Comparison of ENCODE assay signal across 10 cellular contexts in genomic region chr1:20411196-20411980, GRCh38.
DNase-seq lines count a peak whose midpoint lies in the region; ATAC-seq, FAIRE-seq and TF ChIP-seq lines count a peak whose summit lies in the region.
"Had no signal": no experiment of that assay in that cellular context is flagged by ENCODE, and none has a peak within 500 bp of the region (broad histone marks: within the 10 kb centered on the region; RNA-seq: fewer than 3 reads in every experiment).

No MANE protein-coding gene starts in this region.

- no TSS peak for BruUV-seq in HCT116 (replicated peaks; lab: Mats Ljungman, UMichigan)

- no peaks in the 10 kb centered on the region for H3K27me3 ChIP-seq in HCT116 (ENCODE audit: insufficient read depth, low read length)
- H3K27me3 ChIP-seq in keratinocyte (ENCODE audit: control insufficient read depth, extremely low read depth, insufficient read depth, low read length), result no peaks in the 10 kb centered on the region
- H3K27me3 ChIP-seq in uterus, result no peaks in the 10 kb centered on the region
- H3K27me3 ChIP-seq in esophagus muscularis mucosa, result peaks cover 0 to 6% (median 0%) of the 10 kb centered on the region in 4 donors

- TF ChIP-seq RAD21 in HCT116 (IDR thresholded peaks at IDR 0.05; ENCODE audit: low read depth), result no peak

- H3K4me2 ChIP-seq in HCT116 (ENCODE audit: low read length) (peak overlapping the region; percentile 62), keratinocyte (ENCODE audit: control insufficient read depth, extremely low read depth, insufficient read depth, low read depth, low read length) (no peak overlapping the region)

- H3K79me2 ChIP-seq in HCT116 (ENCODE audit: insufficient read depth, low read length) (no peaks in the 10 kb centered on the region), keratinocyte (ENCODE audit: control insufficient read depth, insufficient read depth, low read length) (no peaks in the 10 kb centered on the region)

- ATAC-seq in HCT116 (peak; percentile 99), HG02798 (IDR thresholded peaks at IDR 0.05; ENCODE audit: poor library complexity, unreplicated experiment) (no peak)
- ATAC-seq: natural killer cell had no signal

- CTCF ChIA-PET in HCT116 (lab: Charles Lee), result interaction anchor here (0.9 kb wide), 1 partner anchor 49 kb away, joined by 3 read pairs; no protein-coding TSS in a partner anchor

- H3K36me3 ChIP-seq in HCT116 (ENCODE audit: control insufficient read depth in 1 of 2, insufficient read depth in 2 of 2, low read length in 2 of 2) (no peaks in the 10 kb centered on the region), keratinocyte (ENCODE audit: control insufficient read depth in 2 of 2, extremely low read depth in 1 of 2, insufficient read depth in 2 of 2, low read length in 2 of 2) (no peaks in the 10 kb centered on the region), uterus (no peaks in the 10 kb centered on the region), esophagus muscularis mucosa (no peaks in the 10 kb centered on the region)

- H3K4me3 ChIP-seq in HCT116 (replicated peaks in 1 of 2; ENCODE audit: low read depth in 1 of 2, low read length in 2 of 2) (no peak overlapping the region), keratinocyte (ENCODE audit: control insufficient read depth in 2 of 3, extremely low read depth in 1 of 3, insufficient read depth in 2 of 3, low read depth in 1 of 3, low read length in 3 of 3) (no peak overlapping the region), uterus (no peak overlapping the region), esophagus muscularis mucosa (no peak overlapping the region)

- dilution Hi-C loops in keratinocyte (cut with MboI; ENCODE audit: extremely low pct_ligation_motif_present, low sequenced_read_pairs), result no loop called here

- TF ChIP-seq CTCF in HCT116 (IDR thresholded peaks at IDR 0.05 in 2 of 3, conservative IDR thresholded peaks at IDR 0.05 in 1 of 3; ENCODE audit: borderline replicate concordance in 1 of 3, insufficient read depth in 1 of 3, low read depth in 2 of 3, low read length in 2 of 3), result no peak
- TF ChIP-seq CTCF in keratinocyte (optimal IDR thresholded peaks at IDR 0.05 in 1 of 3, IDR thresholded peaks at IDR 0.05 in 1 of 3, conservative IDR thresholded peaks at IDR 0.05 in 1 of 3; ENCODE audit: extremely low read depth in 1 of 3, insufficient read depth in 2 of 3, low read length in 3 of 3), result no peak
- TF ChIP-seq CTCF in uterus (IDR thresholded peaks at IDR 0.05), result no peak
- no peak for TF ChIP-seq CTCF in esophagus muscularis mucosa (IDR thresholded peaks at IDR 0.05)

- H3K4me1 ChIP-seq in HCT116 (ENCODE audit: control insufficient read depth in 1 of 2, insufficient read depth in 2 of 2, low read length in 2 of 2) (peaks cover 0 to 12% of the 10 kb centered on the region in 2 experiments; a peak in 2 of 4 replicates), keratinocyte (ENCODE audit: control insufficient read depth, extremely low read depth, insufficient read depth, low read length) (peaks cover 10% of the 10 kb centered on the region), uterus (no peaks in the 10 kb centered on the region), esophagus muscularis mucosa (no peaks in the 10 kb centered on the region)

- TF ChIP-seq EP300 in esophagus muscularis mucosa (IDR thresholded peaks at IDR 0.05), result no peak

- POLR2A ChIA-PET in HCT116 (lab: Charles Lee), result no interaction called here

- H3K27ac ChIP-seq in HCT116 (ENCODE audit: low read depth, low read length), result no peak overlapping the region
- no peak overlapping the region for H3K27ac ChIP-seq in keratinocyte (ENCODE audit: control insufficient read depth, insufficient read depth, low read length)
- no peak overlapping the region for H3K27ac ChIP-seq in uterus
- H3K27ac ChIP-seq in esophagus muscularis mucosa (replicated peaks in 1 of 4), result no peak overlapping the region

- WGBS in esophagus muscularis mucosa, result 81% methylated on average over 6 of the region's 10 CpGs

- H3K9me3 ChIP-seq in HCT116 (ENCODE audit: control insufficient read depth in 1 of 2, insufficient read depth in 1 of 2, low read depth in 1 of 2, low read length in 2 of 2) (no peaks in the 10 kb centered on the region), keratinocyte (ENCODE audit: control insufficient read depth, low read depth, low read length) (no peaks in the 10 kb centered on the region), uterus (no peaks in the 10 kb centered on the region), esophagus muscularis mucosa (no peaks in the 10 kb centered on the region)

- TF ChIP-seq POLR2A in HCT116 (IDR thresholded peaks at IDR 0.05; ENCODE audit: borderline replicate concordance, extremely low read depth, insufficient read depth, insufficient read length) (no peak), uterus (IDR thresholded peaks at IDR 0.05) (no peak), esophagus muscularis mucosa (IDR thresholded peaks at IDR 0.05; ENCODE audit: low read depth) (no peak)

- intact Hi-C loops in HCT116 (cut with micrococcal nuclease), result no loop called here
- intact Hi-C loops in uterus (cut with DNase I; ENCODE audit: low total_unique reads), result no loop called here
- intact Hi-C loops in esophagus muscularis mucosa (cut with DNase I), result no loop called here

- FAIRE-seq in keratinocyte (lab: Jason Lieb, UNC), result peak; percentile 95

- H2AFZ ChIP-seq in HCT116 (ENCODE audit: low read depth, low read length, poor library complexity, severe bottlenecking) (no peak overlapping the region), keratinocyte (ENCODE audit: control insufficient read depth, low read length) (no peak overlapping the region)

- H4K20me1 ChIP-seq in HCT116 (ENCODE audit: insufficient read depth) (no peaks in the 10 kb centered on the region), keratinocyte (ENCODE audit: control insufficient read depth, extremely low read depth, insufficient read depth, low read length) (no peaks in the 10 kb centered on the region)

- RAD21 ChIA-PET in HCT116 (lab: Charles Lee; ENCODE audit: low non-redundant PET in 1 of 2, low total read pairs in 2 of 2, uncharacterized antibody in 2 of 2, unreplicated experiment in 2 of 2), result no interaction called here

- no peaks in the 10 kb centered on the region for H3K9me2 ChIP-seq in HCT116 (ENCODE audit: insufficient read depth)

- no peak overlapping the region for H3K9ac ChIP-seq in HCT116 (ENCODE audit: low read length)
- H3K9ac ChIP-seq in keratinocyte (ENCODE audit: control insufficient read depth, extremely low read depth, insufficient read depth, low read length), result no peak overlapping the region

- H3K9me1 ChIP-seq in keratinocyte (ENCODE audit: control insufficient read depth, extremely low read depth, insufficient read depth, low read length), result no peaks in the 10 kb centered on the region

- peak; percentile 93 for DNase-seq in AG08396 (ENCODE audit: low spot score)
- DNase-seq in HCT116 (ENCODE audit: low read depth, low spot score), result peak; percentile 60
- DNase-seq in astrocyte of the hippocampus (ENCODE audit: low read depth, low spot score), result peak; percentile 86
- peak; percentile 58 for DNase-seq in keratinocyte (ENCODE audit: low read depth, low spot score)
- DNase-seq in HuH-7.5 (ENCODE audit: low spot score), result no peak
- DNase-seq in uterus, result no peak
- no peak for DNase-seq in esophagus muscularis mucosa (ENCODE audit: extremely low spot score)
- DNase-seq: natural killer cell, NCI-H1048 had no signal

TF ChIP-seq in HCT116, 20 proteins besides CTCF, POLR2A, EP300 and RAD21:
- TF ChIP-seq SP1 (IDR thresholded peaks at IDR 0.05; ENCODE audit: low read depth), result peak; percentile 78
- TF ChIP-seq MAX (IDR thresholded peaks at IDR 0.05), result peak; percentile 63
- TF ChIP-seq FOSL1 (IDR thresholded peaks at IDR 0.05; ENCODE audit: low read depth), result peak; percentile 98
- TF ChIP-seq EZH2 (IDR thresholded peaks at IDR 0.05), result no peak
- TF ChIP-seq SRF (IDR thresholded peaks at IDR 0.05; ENCODE audit: low read depth), result 0 out of 2 replicates have a peak, but pooled peaks have one; percentile 46
- TF ChIP-seq ZFX (IDR thresholded peaks at IDR 0.05), result no peak
- TF ChIP-seq JUND (IDR thresholded peaks at IDR 0.05), result peak; percentile 88
- TF ChIP-seq CBX3 (IDR thresholded peaks at IDR 0.05; ENCODE audit: low read depth), result peak; percentile 47; the same call in 1 of the 2 replicates
- TF ChIP-seq SIN3A (IDR thresholded peaks at IDR 0.05; ENCODE audit: low read depth), result peak; percentile 54
- TF ChIP-seq YY1 (IDR thresholded peaks at IDR 0.05; ENCODE audit: extremely low read depth, insufficient replicate concordance, low read depth, low read length), result no peak

Comparison
In these comparisons a context has a peak if more than half of its experiments do, and no peak if none do; other contexts are left out.
1. DNase-seq: peak in AG08396 (single experiment), HCT116 (single experiment), astrocyte of the hippocampus (single experiment) and keratinocyte (single experiment); none in HuH-7.5 (single experiment), uterus (0 of 2) and esophagus muscularis mucosa (single experiment).